In genomic region chr12:53493610-53494391, GRCh38 we compare ENCODE assay signal across 1 cellular context.
TF ChIP-seq lines count a peak whose summit lies in the region.

No MANE protein-coding gene starts in this region.

TF ChIP-seq in endothelial cell of umbilical vein, 7 proteins besides CTCF, POLR2A, EP300 and RAD21:
- TF ChIP-seq EZH2 (IDR thresholded peaks at IDR 0.05; ENCODE audit: borderline replicate concordance, low read depth, low read length, severe bottlenecking) = no peak
- no peak for TF ChIP-seq FOS (IDR thresholded peaks at IDR 0.05; ENCODE audit: borderline replicate concordance, insufficient read depth, low read length)
- no peak for TF ChIP-seq POLR2AphosphoS5 (IDR thresholded peaks at IDR 0.05; ENCODE audit: insufficient read depth, low read depth, low read length)
- no peak for TF ChIP-seq MAX (IDR thresholded peaks at IDR 0.05; ENCODE audit: insufficient read depth, insufficient read length)
- no peak for TF ChIP-seq MYC (IDR thresholded peaks at IDR 0.05; ENCODE audit: low read depth, low read length)
- TF ChIP-seq GATA2 (IDR thresholded peaks at IDR 0.05; ENCODE audit: insufficient read depth, insufficient read length, low read depth, low read length) = no peak
- no peak for TF ChIP-seq JUN (IDR thresholded peaks at IDR 0.05; ENCODE audit: borderline replicate concordance, insufficient read depth, insufficient read length, low read depth)
